ENCODE assay signal across 30 cellular contexts in the genomic region with DNA sequence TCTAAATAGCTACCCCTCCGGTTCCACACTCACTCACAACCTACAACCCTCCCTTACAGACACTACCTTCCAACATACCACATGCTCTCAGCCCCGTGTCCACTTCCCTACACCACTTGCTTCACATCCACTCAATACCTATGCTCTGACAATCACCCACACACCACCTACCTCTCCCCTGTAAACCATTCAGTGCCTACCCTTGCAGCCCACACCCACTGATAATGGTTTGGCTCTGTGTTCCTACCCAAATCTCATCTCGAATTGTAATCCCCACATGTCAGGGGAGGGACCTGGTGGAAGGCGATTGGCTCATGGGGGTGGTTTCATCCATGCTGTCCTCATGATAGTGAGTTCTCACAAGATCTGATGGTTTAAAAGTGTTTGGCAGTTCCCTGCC. TPM values are rescaled to one million over a fixed set of nuclear protein-coding genes. Genes with fewer than 3 reads are reported as not detected.
"Had no signal": no experiment of that assay in that cellular context is flagged by ENCODE, and none has a peak within 500 bp of the region (broad histone marks: within the 10 kb centered on the region; RNA-seq: fewer than 3 reads in every experiment).

No MANE protein-coding gene starts in this region.

- H3K36me3 Mint-ChIP-seq: activated naive CD8-positive, alpha-beta T cell treated with anti-CD3 and anti-CD28 coated beads, Interleukin-2, amount 10 ng/mL, durations not matched to agents 7 days and 5 days had no signal

- H3K4me3 Mint-ChIP-seq: activated B cell treated with CpG ODN at 0.5 μM for 24 hours; activated CD4-positive, alpha-beta T cell treated with anti-CD3 and anti-CD28 coated beads, Interleukin-2, amount 10 ng/mL, durations not matched to agents 24 days and 14 days; activated naive CD8-positive, alpha-beta T cell treated with anti-CD3 and anti-CD28 coated beads, Interleukin-2, amount 10 ng/mL, durations not matched to agents 7 days and 5 days; T-helper 17 cell had no signal

- H3K9me3 ChIP-seq: adrenal gland, SJSA1 had no signal

- H3K27ac ChIP-seq: adrenal gland, SJSA1 had no signal

- DNase-seq: activated B cell treated with CpG ODN at 0.5 μM for 24 hours; activated CD4-positive, alpha-beta T cell treated with anti-CD3 and anti-CD28 coated beads for 1 hour; activated CD4-positive, alpha-beta T cell treated with anti-CD3 and anti-CD28 coated beads, Interleukin-2, amount 10 ng/mL, durations not matched to agents 24 days and 14 days; activated CD4-positive, alpha-beta T cell treated with anti-CD3 and anti-CD28 coated beads, Interleukin-2, amount 50 U/mL, for 48 hours; activated naive CD4-positive, alpha-beta T cell treated with anti-CD3 and anti-CD28 coated beads, Interleukin-2, amount 50 U/mL, for 16 hours; activated naive CD8-positive, alpha-beta T cell treated with anti-CD3 and anti-CD28 coated beads, Interleukin-2, amount 10 ng/mL, durations not matched to agents 7 days and 5 days; activated T-cell treated with anti-CD3 and anti-CD28 coated beads for 4 hours; activated T-cell treated with anti-CD3 and anti-CD28 coated beads, Interleukin-2, amount 50 U/mL, for 48 hours; adrenal gland; anterior cingulate cortex; caudate nucleus; KG1; NCI-H1048; NCI-H146; NCI-H187 treated with DMSO at 0.1 percent for 48 hours; NCI-H2081 treated with DMSO at 0.1 percent for 48 hours; NCI-H2171; NCI-H2227 treated with DMSO at 0.1 percent for 48 hours; NCI-H446 treated with DMSO at 0.1 percent for 48 hours; NCI-H524 treated with DMSO at 0.1 percent for 48 hours; NCI-H748 treated with DMSO at 0.1 percent for 48 hours; PC-3; SHP77; T-helper 17 cell; T-helper 9 cell had no signal

- H3K4me1 ChIP-seq: adrenal gland had no signal

- FAIRE-seq: RCC 7860 had no signal

- H3K36me3 ChIP-seq: adrenal gland, SJSA1 had no signal

- H3K27ac Mint-ChIP-seq: activated B cell treated with CpG ODN at 0.5 μM for 24 hours; activated CD4-positive, alpha-beta T cell treated with anti-CD3 and anti-CD28 coated beads, Interleukin-2, amount 10 ng/mL, durations not matched to agents 24 days and 14 days; activated naive CD8-positive, alpha-beta T cell treated with anti-CD3 and anti-CD28 coated beads, Interleukin-2, amount 10 ng/mL, durations not matched to agents 7 days and 5 days; T-helper 17 cell had no signal

- H3K4me3 ChIP-seq: adrenal gland, SJSA1 had no signal

- ATAC-seq: PC-3, T-helper 17 cell had no signal

- H3K9me3 Mint-ChIP-seq: activated B cell treated with CpG ODN at 0.5 μM for 24 hours; activated CD4-positive, alpha-beta T cell treated with anti-CD3 and anti-CD28 coated beads, Interleukin-2, amount 10 ng/mL, durations not matched to agents 24 days and 14 days; activated naive CD8-positive, alpha-beta T cell treated with anti-CD3 and anti-CD28 coated beads, Interleukin-2, amount 10 ng/mL, durations not matched to agents 7 days and 5 days had no signal

- H3K27me3 ChIP-seq: adrenal gland, SJSA1 had no signal

RNA-seq across cellular contexts. Expression of a gene that starts 17.8 kb away (rescaled TPM):
- total RNA-seq: activated B cell treated with CpG ODN at 0.5 μM for 24 hours; activated CD4-positive, alpha-beta T cell treated with anti-CD3 and anti-CD28 coated beads, Interleukin-2, amount 10 ng/mL, durations not matched to agents 24 days and 14 days; activated CD8-positive, alpha-beta memory T cell treated with anti-CD3 and anti-CD28 coated beads for 36 hours; activated naive CD8-positive, alpha-beta T cell treated with anti-CD3 and anti-CD28 coated beads, Interleukin-2, amount 10 ng/mL, durations not matched to agents 7 days and 5 days; LHCN-M2; M059J; PC-3; SJSA1; T-helper 17 cell had no signal
